ENCODE assay signal across 8 cellular contexts in genomic region chr17:42018339-42018738, GRCh38. TPM values are rescaled to one million over a fixed set of nuclear protein-coding genes. Genes with fewer than 3 reads are reported as not detected.
DNase-seq lines count a peak whose midpoint lies in the region; ATAC-seq and TF ChIP-seq lines count a peak whose summit lies in the region.

No MANE protein-coding gene starts in this region.

- peak overlapping the region; percentile 90 for H2AFZ ChIP-seq in PC-9

- H3K4me1 ChIP-seq in PC-9 (replicated peaks; ENCODE audit: insufficient read depth): peaks cover 34% of the 10 kb centered on the region
- H3K4me1 ChIP-seq in gastrocnemius medialis: peaks cover 55 to 57% of the 10 kb centered on the region in 2 donors

- peaks cover 38% of the 10 kb centered on the region for H3F3A ChIP-seq in PC-9 (ENCODE audit: insufficient read depth, low read depth)

- POLR2A ChIA-PET in PC-9 (lab: Charles Lee; ENCODE audit: unreplicated experiment): interaction anchor here (0.7 to 1.9 kb wide), 4 partner anchors 17 to 370 kb away, joined by 3 to 35 read pairs (median 6); partner anchors contain the start of gene STAT3

- H4K20me1 ChIP-seq in PC-9 (ENCODE audit: insufficient read depth): peaks cover 21% of the 10 kb centered on the region

- H3K27ac ChIP-seq in PC-9: peak overlapping the region; percentile 64
- peak overlapping the region; percentile 89 for H3K27ac ChIP-seq in epithelial cell of prostate
- peak overlapping the region; percentile 88 to 98 (median 92) for H3K27ac ChIP-seq in gastrocnemius medialis

- ATAC-seq in gastrocnemius medialis: no peak
- ATAC-seq in HG02759 (IDR thresholded peaks at IDR 0.05; ENCODE audit: unreplicated experiment): no peak

- DNase-seq in H7: peak; percentile 69
- no peak for DNase-seq in PC-9
- no peak for DNase-seq in epithelial cell of prostate (ENCODE audit: low read depth, low spot score)
- no peak for DNase-seq in gastrocnemius medialis
- DNase-seq in lower leg skin (ENCODE audit: low spot score in 2 of 2): no peak
- no peak for DNase-seq in DMS79 treated with DMSO at 0.1 percent for 48 hours (lab: John Stamatoyannopoulos, UW)
- no peak for DNase-seq in activated CD8-positive, alpha-beta memory T cell treated with anti-CD3 and anti-CD28 coated beads, Interleukin-2, amount 50 U/mL, for 4 hours

- TF ChIP-seq POLR2A in gastrocnemius medialis (IDR thresholded peaks at IDR 0.05) (no peak), lower leg skin (IDR thresholded peaks at IDR 0.05) (no peak)

- intact Hi-C loops in PC-9 (cut with micrococcal nuclease; ENCODE audit: unreplicated experiment): no loop called here
- intact Hi-C loops in gastrocnemius medialis (cut with DNase I; ENCODE audit: low total_unique reads): loop anchor here (5.0 kb wide), 1 partner anchor 231 kb away; the partner anchor contains the start of gene JUP
- intact Hi-C loops in lower leg skin (cut with DNase I; ENCODE audit: low total_unique reads): no loop called here

- TF ChIP-seq CTCF in PC-9 (conservative IDR thresholded peaks at IDR 0.05): no peak
- no peak for TF ChIP-seq CTCF in gastrocnemius medialis (IDR thresholded peaks at IDR 0.05 in 4 of 5, conservative IDR thresholded peaks at IDR 0.05 in 1 of 5)
- TF ChIP-seq CTCF in lower leg skin (IDR thresholded peaks at IDR 0.05): no peak

- peak overlapping the region; percentile 91 for H3K4me3 ChIP-seq in H7 (ENCODE audit: insufficient read depth, low read depth, low read length)
- H3K4me3 ChIP-seq in PC-9: peak overlapping the region; percentile 90
- H3K4me3 ChIP-seq in gastrocnemius medialis: peak overlapping the region; percentile 85 to 98 (median 89)
- no peak overlapping the region for H3K4me3 ChIP-seq in lower leg skin (ENCODE audit: low read depth, poor library complexity, severe bottlenecking)

- in situ Hi-C loops in gastrocnemius medialis (cut with MboI; ENCODE audit: low sequenced_read_pairs in 4 of 4): no loop called here

- H3K4me2 ChIP-seq in PC-9: peak overlapping the region; percentile 94

- peaks cover 58% of the 10 kb centered on the region for H3K79me2 ChIP-seq in PC-9 (ENCODE audit: low read depth)

- H3K9me2 ChIP-seq in PC-9 (ENCODE audit: insufficient read depth): no peaks in the 10 kb centered on the region

- BruUV-seq in PC-9 (replicated peaks; lab: Mats Ljungman, UMichigan): no TSS peak

- peaks cover 15% of the 10 kb centered on the region for H3K36me3 ChIP-seq in H7 (replicated peaks; ENCODE audit: control insufficient read depth, insufficient read depth, low read length)
- H3K36me3 ChIP-seq in PC-9 (ENCODE audit: low read depth): no peaks in the 10 kb centered on the region
- peaks cover 0 to 17% of the 10 kb centered on the region in 2 donors for H3K36me3 ChIP-seq in gastrocnemius medialis

- CTCF ChIA-PET in PC-9 (lab: Charles Lee): interaction anchor here (0.6 to 1.6 kb wide), 4 partner anchors 31 to 514 kb away, joined by 3 to 11 read pairs (median 8); no protein-coding TSS in a partner anchor

- H3K9me3 ChIP-seq in PC-9 (ENCODE audit: insufficient read depth, low read depth) (no peaks in the 10 kb centered on the region), gastrocnemius medialis (no peaks in the 10 kb centered on the region)

- H3K27me3 ChIP-seq in H7 (ENCODE audit: control insufficient read depth, insufficient read depth, low read length): no peaks in the 10 kb centered on the region
- H3K27me3 ChIP-seq in PC-9 (ENCODE audit: insufficient read depth, low read depth): no peaks in the 10 kb centered on the region
- H3K27me3 ChIP-seq in gastrocnemius medialis: no peaks in the 10 kb centered on the region

- 30 to 46% methylated on average over 3 of the region's 3 CpGs for WGBS in lower leg skin, 2 donors

RNA-seq across cellular contexts. Expression of gene DNAJC7, which starts 1.1 kb away (rescaled TPM):
- 83.4 and 97.3 TPM in 2 replicates for total RNA-seq in H7 (2014; rRNA removed; shearing (Covaris generic))
- total RNA-seq in PC-9 (2021) (75.5 and 96.1 TPM in 2 replicates), gastrocnemius medialis (10 to 100 TPM; 64.4 to 78.9 (median 66.4) TPM), lower leg skin (10 to 100 TPM; 48.8 to 85.5 (median 63.7) TPM)

RNA-seq across cellular contexts. Expression of gene NKIRAS2, which starts 1.6 kb away (rescaled TPM):
- 31.4 and 35.0 TPM in 2 replicates for total RNA-seq in H7 (2014; rRNA removed; shearing (Covaris generic))
- total RNA-seq in PC-9 (2021) (38.3 and 39.7 TPM in 2 replicates), gastrocnemius medialis (10 to 100 TPM; 48.8 to 77.0 (median 63.4) TPM), lower leg skin (10 to 100 TPM; 44.6 to 57.9 (median 52.3) TPM)

RNA-seq across cellular contexts. Expression of gene C17orf113, which starts 32.1 kb away (rescaled TPM):
- 1.0 and 1.1 TPM in 2 replicates for total RNA-seq in H7 (2014; rRNA removed; shearing (Covaris generic))
- total RNA-seq in PC-9 (2021) (3.4 and 3.7 TPM in 2 replicates), gastrocnemius medialis (under 1 TPM; 0.13 to 0.86 (median 0.38) TPM), lower leg skin (1 to 10 TPM in 3 of 4 donors, under 1 TPM in 1; 0.97 to 1.8 (median 1.5) TPM)

RNA-seq across cellular contexts. Expression of gene CNP, which starts 51.7 kb away (rescaled TPM):
- 32.8 and 46.1 TPM in 2 replicates for total RNA-seq in H7 (2014; rRNA removed; shearing (Covaris generic))
- 60.6 and 64.7 TPM in 2 replicates for total RNA-seq in PC-9 (2021)
- total RNA-seq in gastrocnemius medialis: 10 to 100 TPM; 15.1 to 26.2 (median 20.4) TPM
- 10 to 100 TPM; 37.2 to 63.8 (median 44.5) TPM for total RNA-seq in lower leg skin
